In the genomic region with DNA sequence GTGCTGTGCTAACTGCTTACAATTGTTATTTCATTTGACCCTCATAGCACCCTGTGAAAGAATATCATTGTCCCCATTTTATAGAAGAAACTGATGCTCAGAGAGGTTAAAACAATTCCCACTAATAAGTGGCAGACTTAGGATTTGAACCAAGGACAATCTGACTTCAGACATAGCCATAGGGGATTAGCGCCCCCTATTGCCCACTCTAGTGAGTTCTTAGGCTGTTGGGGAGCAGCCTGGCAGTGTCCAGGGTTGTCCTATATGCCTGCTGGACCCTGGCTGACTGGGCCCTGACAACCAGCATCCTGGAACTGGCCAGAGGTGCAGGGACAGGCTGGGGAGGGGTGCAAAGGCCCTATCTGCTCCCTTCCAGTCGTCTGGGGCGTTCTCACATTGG, we compare ENCODE assay signal across 10 cellular contexts. TPM values are rescaled to one million over a fixed set of nuclear protein-coding genes. Genes with fewer than 3 reads are reported as not detected.
DNase-seq lines count a peak whose midpoint lies in the region; ATAC-seq, FAIRE-seq and TF ChIP-seq lines count a peak whose summit lies in the region.
"Had no signal": no experiment of that assay in that cellular context is flagged by ENCODE, and none has a peak within 500 bp of the region (broad histone marks: within the 10 kb centered on the region; RNA-seq: fewer than 3 reads in every experiment).

No MANE protein-coding gene starts in this region.

- no TSS peak for BruUV-seq in endothelial cell of umbilical vein (replicated peaks; lab: Mats Ljungman, UMichigan)

- POLR2A ChIA-PET in A549 (lab: Yijun Ruan, JAX): no interaction called here
- POLR2A ChIA-PET in endothelial cell of umbilical vein (lab: Charles Lee): no interaction called here

- FAIRE-seq in A549 (lab: Jason Lieb, UNC) (no peak), endothelial cell of umbilical vein (lab: Jason Lieb, UNC) (peak; percentile 57)

- no peaks in the 10 kb centered on the region for H3K79me2 ChIP-seq in endothelial cell of umbilical vein (ENCODE audit: control insufficient read depth, insufficient read depth, low read length)

- TF ChIP-seq POLR2A in A549 (IDR thresholded peaks at IDR 0.05; ENCODE audit: low read length): no peak
- no peak for TF ChIP-seq POLR2A in endothelial cell of umbilical vein (IDR thresholded peaks at IDR 0.05; ENCODE audit: low read depth, low read length)
- TF ChIP-seq POLR2A in thyroid gland (IDR thresholded peaks at IDR 0.05): no peak

- peak; percentile 57 to 82; a peak in 4 of 6 replicates for ATAC-seq in A549
- ATAC-seq: stimulated activated memory B cell treated with anti-CD40 and anti-IgM and Interleukin-4, amounts not matched to agents 10 μg/mL and 1 μg/mL and 100 μg/mL, for 72 hours had no signal

- H4K20me1 ChIP-seq in endothelial cell of umbilical vein (replicated peaks; ENCODE audit: control insufficient read depth, extremely low read depth, insufficient read depth, low read length): no peaks in the 10 kb centered on the region

- H3K9me3 ChIP-seq in A549 (no peaks in the 10 kb centered on the region), NT2/D1 (ENCODE audit: insufficient read depth, low read length) (no peaks in the 10 kb centered on the region), endothelial cell of umbilical vein (replicated peaks; ENCODE audit: control insufficient read depth, insufficient read depth, low read length) (no peaks in the 10 kb centered on the region), thyroid gland (no peaks in the 10 kb centered on the region)

- no peak for TF ChIP-seq EP300 in A549 (IDR thresholded peaks at IDR 0.05)

- no peak overlapping the region for H2AFZ ChIP-seq in endothelial cell of umbilical vein (ENCODE audit: low read depth, low read length)

- CTCF ChIA-PET in A549 (lab: Yijun Ruan, JAX): interaction anchor here (0.7 to 2.5 kb wide), 5 partner anchors 8 to 478 kb away, joined by 3 to 36 read pairs (median 13); a partner anchor contains a TSS
- CTCF ChIA-PET in endothelial cell of umbilical vein (lab: Charles Lee): no interaction called here

- WGBS in A549 (ENCODE audit: missing lambda C conversion rate): 0% methylated on average over 1 of the region's 3 CpGs
- 31 to 40% methylated on average over 3 of the region's 3 CpGs for WGBS in thyroid gland, 2 donors

- TF ChIP-seq RAD21 in A549 (conservative IDR thresholded peaks at IDR 0.05 in 1 of 2, IDR thresholded peaks at IDR 0.05 in 1 of 2): peak; percentile 44 to 73; a peak in 4 of 5 replicates

- no peak overlapping the region for H3K4me2 ChIP-seq in A549
- no peak overlapping the region for H3K4me2 ChIP-seq in endothelial cell of umbilical vein (ENCODE audit: insufficient read depth, low read length)

- no peak overlapping the region for H3K4me3 ChIP-seq in A549
- H3K4me3 ChIP-seq in NT2/D1 (ENCODE audit: insufficient read length, low read depth): no peak overlapping the region
- no peak overlapping the region for H3K4me3 ChIP-seq in endothelial cell of umbilical vein (replicated peaks in 1 of 3; ENCODE audit: insufficient read depth in 1 of 3, low read depth in 1 of 3, low read length in 3 of 3)
- H3K4me3 ChIP-seq in thyroid gland (replicated peaks in 1 of 3): no peak overlapping the region

- no peaks in the 10 kb centered on the region for H3K27me3 ChIP-seq in NT2/D1 (ENCODE audit: insufficient read depth, insufficient read length)
- H3K27me3 ChIP-seq in endothelial cell of umbilical vein (ENCODE audit: control insufficient read depth in 2 of 2, insufficient read depth in 2 of 2, low read length in 2 of 2): no peaks in the 10 kb centered on the region
- H3K27me3 ChIP-seq in thyroid gland: no peaks in the 10 kb centered on the region

- H3K9ac ChIP-seq in NT2/D1 (ENCODE audit: insufficient read length, low read depth): no peak overlapping the region
- H3K9ac ChIP-seq in endothelial cell of umbilical vein (replicated peaks; ENCODE audit: extremely low read depth, insufficient read depth, low read length): no peak overlapping the region

- TF ChIP-seq CTCF in A549 (IDR thresholded peaks at IDR 0.05) (peak; percentile 57), endothelial cell of umbilical vein (IDR thresholded peaks at IDR 0.05; ENCODE audit: extremely low read depth in 1 of 2, insufficient read depth in 1 of 2, low read depth in 1 of 2, low read length in 2 of 2) (peak; percentile 51 to 56), thyroid gland (IDR thresholded peaks at IDR 0.05) (no peak)

- intact Hi-C loops in endothelial cell of umbilical vein (cut with micrococcal nuclease): loop anchor here (1.0 kb wide), 1 partner anchor 1047 kb away; no protein-coding TSS in a partner anchor
- intact Hi-C loops in thyroid gland (cut with DNase I): loop anchor here (5.0 to 10.0 kb wide), 2 partner anchors 197 to 615 kb away; no protein-coding TSS in a partner anchor

- DNase-seq in A549 (ENCODE audit: low read depth in 1 of 2, low spot score in 1 of 2): peak; percentile 41 to 70
- peak; percentile 66 for DNase-seq in ELR (ENCODE audit: low read depth)
- DNase-seq in NT2/D1 (ENCODE audit: low read depth, low spot score): peak; percentile 73
- peak; percentile 19 for DNase-seq in endothelial cell of umbilical vein (ENCODE audit: low read depth, low spot score)
- DNase-seq in NCI-H1436 treated with DMSO at 0.1 percent for 48 hours (lab: John Stamatoyannopoulos, UW): no peak
- no peak for DNase-seq in thyroid gland
- DNase-seq in NCI-H2081 treated with DMSO at 0.1 percent for 48 hours (lab: John Stamatoyannopoulos, UW): no peak
- DNase-seq in NCI-H2107 treated with DMSO at 0.1 percent for 48 hours (lab: John Stamatoyannopoulos, UW; ENCODE audit: unreplicated experiment): no peak
- DNase-seq: NCI-H1417 had no signal

- no peaks in the 10 kb centered on the region for H3K36me3 ChIP-seq in NT2/D1 (ENCODE audit: insufficient read depth, insufficient read length, low read length)
- no peaks in the 10 kb centered on the region for H3K36me3 ChIP-seq in endothelial cell of umbilical vein (ENCODE audit: control insufficient read depth in 2 of 2, extremely low read depth in 1 of 2, insufficient read depth in 2 of 2, low read length in 2 of 2)
- no peaks in the 10 kb centered on the region for H3K36me3 ChIP-seq in thyroid gland

- H3K27ac ChIP-seq in A549: no peak overlapping the region
- H3K27ac ChIP-seq in endothelial cell of umbilical vein (ENCODE audit: insufficient read depth, low read depth, low read length): no peak overlapping the region
- no peak overlapping the region for H3K27ac ChIP-seq in thyroid gland

- dilution Hi-C loops in endothelial cell of umbilical vein (cut with MboI; ENCODE audit: extremely low pct_ligation_motif_present, low sequenced_read_pairs): no loop called here

- H3K9me1 ChIP-seq in endothelial cell of umbilical vein (replicated peaks; ENCODE audit: control insufficient read depth, extremely low read depth, insufficient read depth, low read length): no peaks in the 10 kb centered on the region

- H3K4me1 ChIP-seq in A549 (peaks cover 6% of the 10 kb centered on the region), NT2/D1 (ENCODE audit: insufficient read depth, insufficient read length) (peaks cover 5% of the 10 kb centered on the region), endothelial cell of umbilical vein (ENCODE audit: control insufficient read depth, extremely low read depth, insufficient read depth, low read length) (peaks cover 4% of the 10 kb centered on the region), thyroid gland (peaks cover 0 to 4% of the 10 kb centered on the region in 2 donors)

TF ChIP-seq in A549, 52 proteins besides CTCF, POLR2A, EP300 and RAD21:
- no peak for TF ChIP-seq SREBF2 (IDR thresholded peaks at IDR 0.05)
- TF ChIP-seq SMC3 (IDR thresholded peaks at IDR 0.05): 0 out of 3 replicates have a peak, but pooled peaks have one; percentile 19
TF ChIP-seq in A549: peak in this region for 1.

TF ChIP-seq in endothelial cell of umbilical vein, 7 proteins besides CTCF, POLR2A, EP300 and RAD21 (continues in another document):
- no peak for TF ChIP-seq MYC (IDR thresholded peaks at IDR 0.05; ENCODE audit: low read depth, low read length)
- TF ChIP-seq FOS (IDR thresholded peaks at IDR 0.05; ENCODE audit: borderline replicate concordance, insufficient read depth, low read length): no peak
- no peak for TF ChIP-seq JUN (IDR thresholded peaks at IDR 0.05; ENCODE audit: borderline replicate concordance, insufficient read depth, insufficient read length, low read depth)

RNA-seq across cellular contexts. Expression of a gene that starts 15.4 kb away (rescaled TPM):
- polyA plus RNA-seq in A549 (2011; rRNA removed) (34.7 and 37.5 TPM in 2 replicates), A549 (2017; fragmentation: RNase III; extraction: RNeasy Plus Mini Kit Qiagen cat#74134 plus additional on column Dnase treatment) (20.3 to 21.8 TPM (median 20.5 TPM) in 3 replicates), endothelial cell of umbilical vein (6.9 and 7.7 TPM in 2 replicates)
- polyA plus RNA-seq in A549 (2012; cell fraction: cytosol; rRNA removed): 7.3 and 7.4 TPM in 2 replicates
- polyA plus RNA-seq in A549 (2012; cell fraction: nucleus; rRNA removed): 1.7 and 2.7 TPM in 2 replicates
- 10.4 and 11.5 TPM in 2 replicates for polyA minus RNA-seq in A549 (2011; rRNA and poly(A)+ RNA removed)
- total RNA-seq in endothelial cell of umbilical vein (28.7 and 29.6 TPM in 2 replicates), thyroid gland (10 to 100 TPM; 18.4 to 27.1 (median 19.6) TPM)
- 12.2 and 12.6 TPM in 2 replicates for polyA plus RNA-seq in endothelial cell of umbilical vein (2011; cell fraction: cytosol; rRNA removed)
- 4.2 and 4.8 TPM in 2 replicates for polyA plus RNA-seq in endothelial cell of umbilical vein (2011; cell fraction: nucleus; rRNA removed)
- polyA plus RNA-seq in endothelial cell of umbilical vein (2012): 22.9 and 34.8 TPM in 2 replicates
- 9.4 and 11.8 TPM in 2 replicates for polyA minus RNA-seq in endothelial cell of umbilical vein
- polyA minus RNA-seq in endothelial cell of umbilical vein (2011; cell fraction: cytosol; rRNA and poly(A)+ RNA removed): 7.9 TPM
- polyA minus RNA-seq in endothelial cell of umbilical vein (2011; cell fraction: nucleus; rRNA and poly(A)+ RNA removed): 3.1 and 7.0 TPM in 2 replicates

RNA-seq across cellular contexts. Expression of a gene that starts 15.7 kb away (rescaled TPM):
- polyA plus RNA-seq in A549 (2011; rRNA removed): 24.2 and 25.9 TPM in 2 replicates
- 8.2 and 9.6 TPM in 2 replicates for polyA plus RNA-seq in A549 (2012; cell fraction: cytosol; rRNA removed)
- 4.2 and 5.4 TPM in 2 replicates for polyA plus RNA-seq in A549 (2012; cell fraction: nucleus; rRNA removed)
- polyA plus RNA-seq in A549 (2017; fragmentation: RNase III; extraction: RNeasy Plus Mini Kit Qiagen cat#74134 plus additional on column Dnase treatment): 8.4 to 9.1 TPM (median 8.8 TPM) in 3 replicates
- 19.5 and 24.8 TPM in 2 replicates for polyA minus RNA-seq in A549 (2011; rRNA and poly(A)+ RNA removed)
- 8.9 and 9.7 TPM in 2 replicates for total RNA-seq in endothelial cell of umbilical vein
- polyA plus RNA-seq in endothelial cell of umbilical vein: 4.1 and 5.5 TPM in 2 replicates
- 7.4 and 7.5 TPM in 2 replicates for polyA plus RNA-seq in endothelial cell of umbilical vein (2011; cell fraction: cytosol; rRNA removed)
- 8.0 and 8.9 TPM in 2 replicates for polyA plus RNA-seq in endothelial cell of umbilical vein (2011; cell fraction: nucleus; rRNA removed)
- 6.0 and 10.9 TPM in 2 replicates for polyA plus RNA-seq in endothelial cell of umbilical vein (2012)
- polyA minus RNA-seq in endothelial cell of umbilical vein: 9.3 TPM in 2 replicates
- polyA minus RNA-seq in endothelial cell of umbilical vein (2011; cell fraction: cytosol; rRNA and poly(A)+ RNA removed): 9.2 TPM
- 9.7 and 17.8 TPM in 2 replicates for polyA minus RNA-seq in endothelial cell of umbilical vein (2011; cell fraction: nucleus; rRNA and poly(A)+ RNA removed)
- 10 to 100 TPM; 22.3 to 34.0 (median 27.4) TPM for total RNA-seq in thyroid gland

Comparison
In these comparisons a context has a peak if more than half of its experiments do, and no peak if none do; other contexts are left out.
1. DNase-seq: peak in A549 (2 of 2), ELR (single experiment), NT2/D1 (single experiment) and endothelial cell of umbilical vein (single experiment); none in NCI-H1436 treated with DMSO at 0.1 percent for 48 hours (single experiment), thyroid gland (0 of 2), NCI-H2081 treated with DMSO at 0.1 percent for 48 hours (single experiment) and NCI-H2107 treated with DMSO at 0.1 percent for 48 hours (single experiment).
2. CTCF ChIP-seq: peak in A549 (single experiment) and endothelial cell of umbilical vein (2 of 2); none in thyroid gland (0 of 6).